1 cellular context compared by ENCODE assay signal in genomic region chr2:8378016-8378810, GRCh38.
TF ChIP-seq lines count a peak whose summit lies in the region.

No MANE protein-coding gene starts in this region.

TF ChIP-seq in HepG2, 621 proteins besides CTCF, POLR2A, EP300 and RAD21 (continued from another document and continues in another):
- TF ChIP-seq IRF2 (CRISPR knock-in tag; IDR thresholded peaks at IDR 0.05), result peak; percentile 52; the same call in 1 of the 2 replicates
- TF ChIP-seq ZNF558 (CRISPR knock-in tag; IDR thresholded peaks at IDR 0.05; ENCODE audit: borderline replicate concordance), result no peak
- TF ChIP-seq HMGA1 (CRISPR knock-in tag; conservative IDR thresholded peaks at IDR 0.05), result no peak
- TF ChIP-seq GABPB1 (CRISPR knock-in tag; IDR thresholded peaks at IDR 0.05), result no peak
- TF ChIP-seq NFE2L1 (CRISPR knock-in tag; IDR thresholded peaks at IDR 0.05; ENCODE audit: borderline replicate concordance), result no peak
- TF ChIP-seq, protein P1, sequence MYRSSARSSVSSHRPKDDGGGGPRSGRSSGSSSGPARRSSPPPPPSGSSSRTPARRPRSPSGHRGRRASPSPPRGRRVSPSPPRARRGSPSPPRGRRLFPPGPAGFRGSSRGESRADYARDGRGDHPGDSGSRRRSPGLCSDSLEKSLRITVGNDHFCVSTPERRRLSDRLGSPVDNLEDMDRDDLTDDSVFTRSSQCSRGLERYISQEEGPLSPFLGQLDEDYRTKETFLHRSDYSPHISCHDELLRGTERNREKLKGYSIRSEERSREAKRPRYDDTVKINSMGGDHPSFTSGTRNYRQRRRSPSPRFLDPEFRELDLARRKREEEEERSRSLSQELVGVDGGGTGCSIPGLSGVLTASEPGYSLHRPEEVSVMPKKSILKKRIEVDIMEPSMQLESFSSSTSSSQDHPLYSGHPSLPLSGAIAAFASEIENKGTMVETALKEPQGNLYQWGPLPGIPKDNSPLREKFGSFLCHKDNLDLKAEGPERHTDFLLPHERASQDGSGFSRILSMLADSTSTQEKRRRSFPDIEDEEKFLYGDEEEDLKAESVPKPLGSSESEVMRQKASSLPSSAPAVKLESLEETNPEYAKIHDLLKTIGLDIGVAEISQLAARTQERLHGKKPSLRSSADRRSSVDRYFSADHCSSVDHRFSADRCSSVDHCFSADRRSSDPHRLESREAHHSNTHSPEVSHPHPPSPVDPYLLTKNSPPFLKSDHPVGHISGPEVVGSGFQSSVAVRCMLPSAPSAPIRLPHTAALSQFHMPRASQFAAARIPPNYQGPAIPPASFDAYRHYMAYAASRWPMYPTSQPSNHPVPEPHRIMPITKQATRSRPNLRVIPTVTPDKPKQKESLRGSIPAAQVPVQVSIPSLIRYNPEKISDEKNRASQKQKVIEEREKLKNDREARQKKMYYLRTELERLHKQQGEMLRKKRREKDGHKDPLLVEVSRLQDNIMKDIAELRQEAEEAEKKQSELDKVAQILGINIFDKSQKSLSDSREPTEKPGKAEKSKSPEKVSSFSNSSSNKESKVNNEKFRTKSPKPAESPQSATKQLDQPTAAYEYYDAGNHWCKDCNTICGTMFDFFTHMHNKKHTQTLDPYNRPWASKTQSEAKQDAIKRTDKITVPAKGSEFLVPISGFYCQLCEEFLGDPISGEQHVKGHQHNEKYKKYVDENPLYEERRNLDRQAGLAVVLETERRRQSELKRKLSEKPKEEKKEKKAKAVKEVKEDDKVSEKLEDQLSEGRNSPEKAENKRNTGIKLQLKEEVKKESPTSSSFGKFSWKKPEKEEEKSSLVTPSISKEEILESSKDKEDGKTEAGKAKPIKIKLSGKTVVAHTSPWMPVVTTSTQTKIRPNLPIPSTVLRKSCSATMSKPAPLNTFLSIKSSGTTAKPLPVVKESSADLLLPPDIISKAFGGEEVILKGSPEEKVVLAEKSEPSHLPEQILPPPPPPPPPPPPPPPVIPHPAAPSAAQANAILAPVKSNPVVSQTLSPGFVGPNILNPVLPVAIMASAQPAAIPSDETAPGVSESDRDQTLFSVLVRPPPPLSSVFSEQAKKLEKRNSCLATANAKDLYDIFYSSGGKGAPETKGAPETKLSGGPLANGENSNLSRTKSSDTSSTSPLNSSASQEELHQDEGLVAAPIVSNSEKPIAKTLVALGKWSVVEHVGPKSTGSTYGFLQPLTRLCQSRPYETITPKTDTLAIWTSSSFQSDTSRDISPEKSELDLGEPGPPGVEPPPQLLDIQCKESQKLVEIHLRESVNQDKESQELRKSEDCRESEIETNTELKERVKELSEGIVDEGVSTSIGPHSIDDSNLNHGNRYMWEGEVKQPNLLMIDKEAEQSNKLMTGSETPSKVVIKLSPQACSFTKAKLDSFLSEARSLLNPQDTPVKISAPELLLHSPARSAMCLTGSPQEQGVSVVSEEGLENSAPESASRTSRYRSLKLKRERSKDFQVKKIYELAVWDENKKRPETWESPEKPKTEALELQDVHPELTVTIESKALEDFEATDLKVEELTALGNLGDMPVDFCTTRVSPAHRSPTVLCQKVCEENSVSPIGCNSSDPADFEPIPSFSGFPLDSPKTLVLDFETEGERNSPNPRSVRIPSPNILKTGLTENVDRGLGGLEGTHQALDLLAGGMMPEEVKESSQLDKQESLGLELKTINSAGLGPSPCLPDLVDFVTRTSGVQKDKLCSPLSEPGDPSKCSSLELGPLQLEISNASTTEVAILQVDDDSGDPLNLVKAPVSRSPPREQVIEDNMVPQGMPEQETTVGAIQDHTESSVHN (CRISPR knock-in tag; IDR thresholded peaks at IDR 0.05), result no peak
- no peak for TF ChIP-seq ZNF674 (CRISPR knock-in tag; IDR thresholded peaks at IDR 0.05; ENCODE audit: low read depth)
- TF ChIP-seq ZNF503 (CRISPR knock-in tag; IDR thresholded peaks at IDR 0.05), result 0 out of 2 replicates have a peak, but pooled peaks have one; percentile 38
- TF ChIP-seq PCBP1 (IDR thresholded peaks at IDR 0.05; ENCODE audit: borderline replicate concordance, low read depth, low read length), result no peak
- TF ChIP-seq ZNF143 (CRISPR knock-in tag; IDR thresholded peaks at IDR 0.05), result no peak
- TF ChIP-seq LCORL (IDR thresholded peaks at IDR 0.05), result peak; percentile 79
- peak; percentile 74 for TF ChIP-seq LCORL (CRISPR knock-in tag; IDR thresholded peaks at IDR 0.05)
- no peak for TF ChIP-seq MLX (CRISPR knock-in tag; IDR thresholded peaks at IDR 0.05)
- no peak for TF ChIP-seq KLF15 (CRISPR knock-in tag; IDR thresholded peaks at IDR 0.05; ENCODE audit: borderline replicate concordance)
- TF ChIP-seq ATF7-NPFF (CRISPR knock-in tag; IDR thresholded peaks at IDR 0.05; ENCODE audit: low read depth), result no peak
- no peak for TF ChIP-seq ADNP (CRISPR knock-in tag; IDR thresholded peaks at IDR 0.05)
- TF ChIP-seq ELK4 (CRISPR knock-in tag; IDR thresholded peaks at IDR 0.05; ENCODE audit: borderline replicate concordance), result no peak
- TF ChIP-seq DMTF1 (CRISPR knock-in tag; IDR thresholded peaks at IDR 0.05), result no peak
- TF ChIP-seq DPF2 (CRISPR knock-in tag; IDR thresholded peaks at IDR 0.05; ENCODE audit: borderline replicate concordance, low read depth), result no peak
- TF ChIP-seq SCMH1 (CRISPR knock-in tag; IDR thresholded peaks at IDR 0.05; ENCODE audit: borderline replicate concordance), result no peak
- TF ChIP-seq TP53 (CRISPR knock-in tag; conservative IDR thresholded peaks at IDR 0.05), result no peak
- no peak for TF ChIP-seq ZC3H4 (CRISPR knock-in tag; IDR thresholded peaks at IDR 0.05; ENCODE audit: borderline replicate concordance)
- no peak for TF ChIP-seq ASH2L (IDR thresholded peaks at IDR 0.05; ENCODE audit: insufficient read length, low read depth, low read length)
- no peak for TF ChIP-seq TAF1 (CRISPR knock-in tag; IDR thresholded peaks at IDR 0.05)
- TF ChIP-seq HHEX (CRISPR knock-in tag; IDR thresholded peaks at IDR 0.05), result peak; percentile 65
- TF ChIP-seq ZNF746 (CRISPR knock-in tag; IDR thresholded peaks at IDR 0.05), result no peak
- TF ChIP-seq CENPT (CRISPR knock-in tag; IDR thresholded peaks at IDR 0.05; ENCODE audit: low read depth), result no peak
- no peak for TF ChIP-seq ZMYM3 (CRISPR knock-in tag; IDR thresholded peaks at IDR 0.05)
- TF ChIP-seq ZBTB40 (IDR thresholded peaks at IDR 0.05), result no peak
- no peak for TF ChIP-seq ZBTB40 (CRISPR knock-in tag; IDR thresholded peaks at IDR 0.05)
- TF ChIP-seq, protein P2, sequence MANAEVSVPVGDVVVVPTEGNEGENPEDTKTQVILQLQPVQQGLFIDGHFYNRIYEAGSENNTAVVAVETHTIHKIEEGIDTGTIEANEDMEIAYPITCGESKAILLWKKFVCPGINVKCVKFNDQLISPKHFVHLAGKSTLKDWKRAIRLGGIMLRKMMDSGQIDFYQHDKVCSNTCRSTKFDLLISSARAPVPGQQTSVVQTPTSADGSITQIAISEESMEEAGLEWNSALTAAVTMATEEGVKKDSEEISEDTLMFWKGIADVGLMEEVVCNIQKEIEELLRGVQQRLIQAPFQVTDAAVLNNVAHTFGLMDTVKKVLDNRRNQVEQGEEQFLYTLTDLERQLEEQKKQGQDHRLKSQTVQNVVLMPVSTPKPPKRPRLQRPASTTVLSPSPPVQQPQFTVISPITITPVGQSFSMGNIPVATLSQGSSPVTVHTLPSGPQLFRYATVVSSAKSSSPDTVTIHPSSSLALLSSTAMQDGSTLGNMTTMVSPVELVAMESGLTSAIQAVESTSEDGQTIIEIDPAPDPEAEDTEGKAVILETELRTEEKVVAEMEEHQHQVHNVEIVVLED (CRISPR knock-in tag; IDR thresholded peaks at IDR 0.05; ENCODE audit: borderline replicate concordance), result no peak
- TF ChIP-seq, protein P3, sequence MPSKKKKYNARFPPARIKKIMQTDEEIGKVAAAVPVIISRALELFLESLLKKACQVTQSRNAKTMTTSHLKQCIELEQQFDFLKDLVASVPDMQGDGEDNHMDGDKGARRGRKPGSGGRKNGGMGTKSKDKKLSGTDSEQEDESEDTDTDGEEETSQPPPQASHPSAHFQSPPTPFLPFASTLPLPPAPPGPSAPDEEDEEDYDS (CRISPR knock-in tag; IDR thresholded peaks at IDR 0.05), result no peak
